15 cellular contexts compared by ENCODE assay signal in genomic region chr11:12073436-12073835, GRCh38. TPM values are rescaled to one million over a fixed set of nuclear protein-coding genes. Genes with fewer than 3 reads are reported as not detected.
A peak's percentile ranks its signal among the peaks of the same experiment; 100 is the strongest.
DNase-seq lines count a peak whose midpoint lies in the region; ATAC-seq, FAIRE-seq and TF ChIP-seq lines count a peak whose summit lies in the region.
"Had no signal": no experiment of that assay in that cellular context is flagged by ENCODE, and none has a peak within 500 bp of the region (broad histone marks: within the 10 kb centered on the region; RNA-seq: fewer than 3 reads in every experiment).

No MANE protein-coding gene starts in this region.

- intact Hi-C loops in IMR-90 (cut with micrococcal nuclease) (no loop called here), K562 (cut with micrococcal nuclease) (no loop called here)

- H3K4me1 ChIP-seq in ACC112 (ENCODE audit: control insufficient read depth, insufficient read depth, low read length, unreplicated experiment): peaks cover 39% of the 10 kb centered on the region
- H3K4me1 ChIP-seq in IMR-90 (ENCODE audit: control insufficient read depth, insufficient read depth, low read length): peaks cover 27% of the 10 kb centered on the region
- no peaks in the 10 kb centered on the region; a peak in 2 of 5 replicates for H3K4me1 ChIP-seq in K562 (replicated peaks in 1 of 2; ENCODE audit: control insufficient read depth in 2 of 2, insufficient read depth in 2 of 2, low read length in 2 of 2)
- peaks cover 27% of the 10 kb centered on the region for H3K4me1 ChIP-seq in suprapubic skin
- H3K4me1 ChIP-seq: BE2C had no signal

- peaks cover 46% of the 10 kb centered on the region for H3K9me1 ChIP-seq in IMR-90 (ENCODE audit: insufficient read depth, low read length)
- no peaks in the 10 kb centered on the region for H3K9me1 ChIP-seq in K562 (ENCODE audit: control insufficient read depth, insufficient read depth, low read length)

- peak overlapping the region; percentile 99; the same call in 2 of the 3 replicates for H2BK15ac ChIP-seq in IMR-90 (ENCODE audit: low read depth, low read length)

- DNase-seq in IMR-90: no peak
- DNase-seq in K562 (ENCODE audit: extremely low read depth in 1 of 4, low spot score in 3 of 4): no peak
- DNase-seq in suprapubic skin (ENCODE audit: low spot score in 2 of 2): peak; percentile 24 to 36
- no peak for DNase-seq in RWPE1 (ENCODE audit: low spot score)
- DNase-seq in cerebellar nuclear complex (lab: John Stamatoyannopoulos, UW): no peak
- DNase-seq: BE2C; CD4-positive, alpha-beta memory T cell; DMS79 had no signal

- H3K9ac ChIP-seq in IMR-90 (ENCODE audit: low read depth, low read length): no peak overlapping the region
- H3K9ac ChIP-seq in K562 (ENCODE audit: insufficient read depth in 1 of 2, low read depth in 2 of 2, low read length in 2 of 2): no peak overlapping the region

- dilution Hi-C loops in IMR-90 (cut with HindIII; ENCODE audit: low sequenced_read_pairs, unreplicated experiment): no loop called here

- no peak overlapping the region for H3K56ac ChIP-seq in IMR-90 (ENCODE audit: extremely low read depth, insufficient read depth, low read length)

- H3K4me2 ChIP-seq in IMR-90 (ENCODE audit: low read depth, low read length): no peak overlapping the region
- H3K4me2 ChIP-seq in K562 (ENCODE audit: insufficient read depth, low read length): no peak overlapping the region

- H3K18ac ChIP-seq in IMR-90 (ENCODE audit: low read depth, low read length): no peak overlapping the region

- H3K36me3 ChIP-seq in ACC112 (ENCODE audit: insufficient read depth, low read length) (no peaks in the 10 kb centered on the region), IMR-90 (ENCODE audit: control insufficient read depth, insufficient read depth, low read length) (no peaks in the 10 kb centered on the region), K562 (ENCODE audit: control insufficient read depth, insufficient read depth, low read length) (no peaks in the 10 kb centered on the region), suprapubic skin (no peaks in the 10 kb centered on the region)
- H3K36me3 ChIP-seq: BE2C had no signal

- FAIRE-seq in K562 (lab: Jason Lieb, UNC): no peak
- FAIRE-seq: GM12878, GM18507, H54 had no signal

- no peak overlapping the region; the same call in 1 of the 2 replicates for H4K5ac ChIP-seq in IMR-90 (ENCODE audit: low read depth, low read length)

- peaks cover 14 to 54% of the 10 kb centered on the region in 2 experiments for H3K79me1 ChIP-seq in IMR-90 (ENCODE audit: low read depth in 1 of 2, low read length in 2 of 2)

- BruUV-seq in IMR-90 (replicated peaks; lab: Mats Ljungman, UMichigan) (no TSS peak), K562 (replicated peaks; lab: Mats Ljungman, UMichigan) (no TSS peak)

- TF ChIP-seq CTCF in IMR-90 (conservative IDR thresholded peaks at IDR 0.05; ENCODE audit: low read depth, low read length) (no peak), K562 (IDR thresholded peaks at IDR 0.05 in 2 of 3, conservative IDR thresholded peaks at IDR 0.05 in 1 of 3; ENCODE audit: insufficient read depth in 2 of 3, low read depth in 1 of 3, low read length in 3 of 3) (no peak), suprapubic skin (IDR thresholded peaks at IDR 0.05) (no peak), RWPE1 (conservative IDR thresholded peaks at IDR 0.05; ENCODE audit: low read depth) (no peak)

- in situ Hi-C loops in IMR-90 (cut with MboI; ENCODE audit: low sequenced_read_pairs): no loop called here
- in situ Hi-C loops in K562 (cut with MboI): no loop called here

- H4K91ac ChIP-seq in IMR-90 (ENCODE audit: insufficient read depth, low read depth, low read length): peak overlapping the region; percentile 99

- peak overlapping the region; percentile 99 for H2BK120ac ChIP-seq in IMR-90 (ENCODE audit: low read depth, low read length)

- peak overlapping the region; percentile 99 for H2BK20ac ChIP-seq in IMR-90 (ENCODE audit: low read depth, low read length)

- H2AK9ac ChIP-seq in IMR-90 (replicated peaks; ENCODE audit: low read depth, low read length, poor library complexity): no peak overlapping the region

- peak overlapping the region; percentile 95 for H2AK5ac ChIP-seq in IMR-90 (ENCODE audit: low read depth, low read length)

- TF ChIP-seq RAD21 in IMR-90 (IDR thresholded peaks at IDR 0.05; ENCODE audit: low read length) (no peak), K562 (CRISPR knock-in tag; conservative IDR thresholded peaks at IDR 0.05 in 1 of 2, IDR thresholded peaks at IDR 0.05 in 1 of 2) (no peak)

- no peak for TF ChIP-seq POLR2A in IMR-90 (IDR thresholded peaks at IDR 0.05; ENCODE audit: low read depth, low read length)
- no peak for TF ChIP-seq POLR2A in K562 (conservative IDR thresholded peaks at IDR 0.05)
- no peak for TF ChIP-seq POLR2A in suprapubic skin (IDR thresholded peaks at IDR 0.05)

- peak overlapping the region; percentile 59 to 94; a peak in 2 of 4 replicates for H4K8ac ChIP-seq in IMR-90 (ENCODE audit: low read depth in 2 of 2, low read length in 2 of 2)

- 86% methylated on average over 5 of the region's 8 CpGs; no CpG with 5 or more reads in 1 of the 2 experiments for WGBS in IMR-90 (ENCODE audit: extremely low coverage in 2 of 2, insufficient read length in 1 of 2), 2 experiments
- WGBS in K562 (ENCODE audit: insufficient coverage, low coverage, missing lambda C conversion rate): 3% methylated on average over 8 of the region's 8 CpGs
- 92% methylated on average over 8 of the region's 8 CpGs for WGBS in suprapubic skin

- H2AFZ ChIP-seq in ACC112 (ENCODE audit: low read length, unreplicated experiment) (no peak overlapping the region), IMR-90 (replicated peaks; ENCODE audit: low read length, poor library complexity) (no peak overlapping the region), K562 (ENCODE audit: low read depth, low read length) (no peak overlapping the region)

- peak overlapping the region; percentile 99 for H3K4ac ChIP-seq in IMR-90 (ENCODE audit: low read depth, low read length)

- H3K14ac ChIP-seq in IMR-90 (replicated peaks; ENCODE audit: low read depth, low read length): peak overlapping the region; percentile 98

- H3K27me3 ChIP-seq in ACC112 (ENCODE audit: insufficient read depth, low read length) (no peaks in the 10 kb centered on the region), IMR-90 (ENCODE audit: control insufficient read depth, insufficient read depth, low read length) (no peaks in the 10 kb centered on the region), K562 (ENCODE audit: control insufficient read depth in 2 of 2, insufficient read depth in 2 of 2, low read length in 2 of 2) (peaks cover 32 to 58% of the 10 kb centered on the region in 2 experiments), suprapubic skin (no peaks in the 10 kb centered on the region)
- H3K27me3 ChIP-seq: BE2C had no signal

- H4K20me1 ChIP-seq in IMR-90 (ENCODE audit: insufficient read depth, low read length): no peaks in the 10 kb centered on the region
- 0 out of 2 replicates have a peak, but pooled peaks cover 3% of the 10 kb centered on the region for H4K20me1 ChIP-seq in K562 (replicated peaks; ENCODE audit: control insufficient read depth, insufficient read depth, low read length)

- TF ChIP-seq EP300 in K562 (IDR thresholded peaks at IDR 0.05; ENCODE audit: low read length) (no peak), suprapubic skin (IDR thresholded peaks at IDR 0.05) (no peak)

- no peak overlapping the region for H3K4me3 ChIP-seq in ACC112 (ENCODE audit: low read depth, low read length)
- no peak overlapping the region for H3K4me3 ChIP-seq in IMR-90 (ENCODE audit: insufficient read depth, low read depth, low read length)
- no peak overlapping the region for H3K4me3 ChIP-seq in K562
- no peak overlapping the region for H3K4me3 ChIP-seq in suprapubic skin
- H3K4me3 ChIP-seq: GM12878 had no signal

- 0 out of 2 replicates have a peak overlapping the region, but pooled peaks have one; percentile 99 for H3K27ac ChIP-seq in ACC112 (ENCODE audit: low read depth, low read length)
- no peak overlapping the region for H3K27ac ChIP-seq in IMR-90 (ENCODE audit: insufficient read depth, low read length)
- no peak overlapping the region for H3K27ac ChIP-seq in K562 (ENCODE audit: extremely low read depth, low read depth, low read length)
- no peak overlapping the region for H3K27ac ChIP-seq in suprapubic skin
- H3K27ac ChIP-seq in RWPE1: no peak overlapping the region
- H3K27ac ChIP-seq: C4-2B had no signal

- ATAC-seq in IMR-90 (ENCODE audit: low read depth) (no peak), K562 (no peak), HG03108 (IDR thresholded peaks at IDR 0.05; ENCODE audit: unreplicated experiment) (no peak)
- ATAC-seq: GM12878, HCT116 had no signal

- POLR2A ChIA-PET in IMR-90 (lab: Charles Lee; ENCODE audit: unreplicated experiment): no interaction called here
- POLR2A ChIA-PET in K562 (lab: Yijun Ruan, JAX): no interaction called here
- POLR2A ChIA-PET in RWPE1 (lab: Yijun Ruan, JAX; ENCODE audit: low non-redundant PET): no interaction called here

- CTCF ChIA-PET in IMR-90 (lab: Yijun Ruan, JAX) (no interaction called here), K562 (lab: Yijun Ruan, JAX; ENCODE audit: low intra/inter-chr PET ratio) (no interaction called here), RWPE1 (lab: Yijun Ruan, JAX) (no interaction called here)

- peak overlapping the region; percentile 100 for H2BK5ac ChIP-seq in IMR-90 (ENCODE audit: low read depth, low read length, poor library complexity, severe bottlenecking)

- H3K9me3 ChIP-seq in IMR-90 (ENCODE audit: control insufficient read depth, insufficient read depth, low read length): no peaks in the 10 kb centered on the region
- H3K9me3 ChIP-seq in K562 (replicated peaks; ENCODE audit: control insufficient read depth, insufficient read depth, low read depth, low read length): no peaks in the 10 kb centered on the region
- no peaks in the 10 kb centered on the region for H3K9me3 ChIP-seq in suprapubic skin
- H3K9me3 ChIP-seq: BE2C had no signal

- no peak overlapping the region; the same call in 1 of the 2 replicates for H3K23ac ChIP-seq in IMR-90 (ENCODE audit: low read depth, low read length)

- H3K79me2 ChIP-seq in ACC112 (ENCODE audit: control insufficient read depth, insufficient read depth, low read length, unreplicated experiment) (peaks cover 3% of the 10 kb centered on the region), K562 (ENCODE audit: control insufficient read depth, insufficient read depth, low read length) (no peaks in the 10 kb centered on the region)

RNA-seq across cellular contexts. Expression of gene MICAL2, which starts 37.0 kb away (rescaled TPM):
- total RNA-seq in IMR-90 (2012; rRNA removed) (285 and 336 TPM in 2 replicates), K562 (2014; rRNA removed) (33.6 and 42.7 TPM in 2 replicates), K562 (2014; rRNA removed; fragmentation: Illumina TruSeq; extraction: Trizol) (35.0 and 36.8 TPM in 2 replicates), K562 (2015; rRNA removed; fragmentation: Illumina TruSeq; extraction: Trizol) (22.9 and 23.7 TPM in 2 replicates), K562 (2021) (63.5 and 64.2 TPM in 2 replicates), suprapubic skin (100 to 1,000 TPM; 117 to 232 (median 164) TPM)
- polyA plus RNA-seq in IMR-90 (2012; rRNA removed) (141 and 170 TPM in 2 replicates), K562 (2011; rRNA removed) (38.1 and 47.3 TPM in 2 replicates), K562 (2014; fragmentation: Illumina TruSeq; extraction: Trizol) (40.3 and 43.0 TPM in 2 replicates), K562 (2014; fragmentation: Nextera tagmentation; extraction: Ambion mirVana) (1 to 10 TPM; 4.7 to 5.9 TPM), K562 (2014; rRNA removed) (23.3 and 24.0 TPM in 2 replicates)
- 63.9 and 84.9 TPM in 2 replicates for polyA plus RNA-seq in IMR-90 (2012; cell fraction: cytosol; rRNA removed)
- 109 and 162 TPM in 2 replicates for polyA plus RNA-seq in IMR-90 (2012; cell fraction: nucleus; rRNA removed; ENCODE audit: low replicate concordance)
- 173 and 222 TPM in 2 replicates for total RNA-seq in K562 (2011; cell fraction: chromatin; rRNA removed; ENCODE audit: low replicate concordance)
- total RNA-seq in K562 (2011; cell fraction: nucleolus; rRNA removed): 77.0 and 99.7 TPM in 2 replicates
- 107 and 133 TPM in 2 replicates for total RNA-seq in K562 (2011; cell fraction: nucleoplasm; rRNA removed)
- 28.3 and 36.5 TPM in 2 replicates for polyA plus RNA-seq in K562 (2011; cell fraction: cytosol; rRNA removed)
- 46.0 and 76.1 TPM in 2 replicates for polyA plus RNA-seq in K562 (2011; cell fraction: nucleus; rRNA removed)
- 31.7 and 42.8 TPM in 2 replicates for polyA plus RNA-seq in K562 (2012)
- 82.4 and 92.6 TPM in 2 replicates for polyA minus RNA-seq in K562 (2011; rRNA and poly(A)+ RNA removed)
- polyA minus RNA-seq in K562 (2011; cell fraction: cytosol; rRNA and poly(A)+ RNA removed): 47.4 and 54.4 TPM in 2 replicates
- polyA minus RNA-seq in K562 (2011; cell fraction: nucleus; rRNA and poly(A)+ RNA removed): 66.9 and 104 TPM in 2 replicates

Comparison
In these comparisons a context has a peak if more than half of its experiments do, and no peak if none do; other contexts are left out.
1. DNase-seq: peak in suprapubic skin (2 of 2); none in IMR-90 (single experiment), K562 (0 of 4), RWPE1 (single experiment) and cerebellar nuclear complex (0 of 2).